13 cellular contexts compared by ENCODE assay signal in the genomic region with DNA sequence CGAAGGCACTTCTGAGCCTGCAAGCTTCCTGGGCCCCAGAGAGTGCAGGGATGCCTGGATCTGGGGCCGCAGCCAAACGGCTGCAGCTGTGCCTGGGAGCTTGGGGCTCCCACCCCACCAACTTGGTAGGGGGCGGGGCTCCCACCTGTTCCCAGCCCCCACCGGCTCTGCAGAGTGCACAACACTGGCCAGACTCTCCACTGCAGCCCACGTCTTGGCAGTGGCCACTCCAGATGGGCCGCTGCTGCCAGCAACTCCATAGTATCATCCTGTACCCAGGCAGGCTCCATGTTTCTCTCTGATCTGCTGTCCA. TPM values are rescaled to one million over a fixed set of nuclear protein-coding genes. Genes with fewer than 3 reads are reported as not detected.
A peak's percentile ranks its signal among the peaks of the same experiment; 100 is the strongest.
DNase-seq lines count a peak whose midpoint lies in the region; ATAC-seq and TF ChIP-seq lines count a peak whose summit lies in the region.
"Had no signal": no experiment of that assay in that cellular context is flagged by ENCODE, and none has a peak within 500 bp of the region (broad histone marks: within the 10 kb centered on the region; RNA-seq: fewer than 3 reads in every experiment).

No MANE protein-coding gene starts in this region.

- DNase-seq in DMS 273 (lab: John Stamatoyannopoulos, UW; ENCODE audit: unreplicated experiment) (peak; percentile 16), DMS 273 treated with DMSO at 0.1 percent for 48 hours (lab: John Stamatoyannopoulos, UW) (no peak), AG20443 (ENCODE audit: low spot score) (peak; percentile 4), islet precursor cell (peak; percentile 23), osteocyte (ENCODE audit: extremely low spot score, unreplicated experiment) (peak; percentile 65), HK-2 (ENCODE audit: unreplicated experiment) (no peak), omental fat pad (ENCODE audit: low spot score) (no peak)
- DNase-seq: AML-193; CD8-positive, alpha-beta memory T cell; GOT3; HCEC 1CT; HFFc6 had no signal

- TF ChIP-seq CTCF in osteocyte (IDR thresholded peaks at IDR 0.05) (no peak), omental fat pad (IDR thresholded peaks at IDR 0.05) (no peak)

- H3K4me3 Mint-ChIP-seq in osteocyte (ENCODE audit: unreplicated experiment): no peak overlapping the region
- H3K4me3 Mint-ChIP-seq: HFFc6 had no signal

- H3K27me3 Mint-ChIP-seq in osteocyte (ENCODE audit: unreplicated experiment): no peaks in the 10 kb centered on the region

- H3K4me1 Mint-ChIP-seq in osteocyte (ENCODE audit: unreplicated experiment): peaks cover 49% of the 10 kb centered on the region

- no peak for ATAC-seq in omental fat pad (ENCODE audit: low FRiP score)
- no peak for ATAC-seq in GM21381 (IDR thresholded peaks at IDR 0.05; ENCODE audit: unreplicated experiment)

- no peak overlapping the region for H3K27ac Mint-ChIP-seq in osteocyte (ENCODE audit: unreplicated experiment)
- H3K27ac Mint-ChIP-seq: HFFc6 had no signal

- no peaks in the 10 kb centered on the region for H3K9me3 Mint-ChIP-seq in osteocyte (ENCODE audit: unreplicated experiment)
- H3K9me3 Mint-ChIP-seq: CD8-positive, alpha-beta memory T cell had no signal

- no peaks in the 10 kb centered on the region for H3K36me3 Mint-ChIP-seq in osteocyte (ENCODE audit: unreplicated experiment)
- H3K36me3 Mint-ChIP-seq: CD8-positive, alpha-beta memory T cell had no signal

RNA-seq across cellular contexts. Expression of gene DYSF, which starts 9.9 kb away (rescaled TPM):
- total RNA-seq in osteocyte (68.8 and 72.0 TPM in 2 replicates), omental fat pad (10 to 100 TPM in 3 of 4 donors, 1 to 10 TPM in 1; 7.9 to 70.5 (median 17.8) TPM)

Comparison
In these comparisons a context has a peak if more than half of its experiments do, and no peak if none do; other contexts are left out.
1. DNase-seq: peak in DMS 273 (single experiment), AG20443 (single experiment), islet precursor cell (single experiment) and osteocyte (single experiment); none in DMS 273 treated with DMSO at 0.1 percent for 48 hours (single experiment), HK-2 (single experiment) and omental fat pad (single experiment).